8 cellular contexts compared by ENCODE assay signal in genomic region chr17:28494445-28495188, GRCh38. TPM values are rescaled to one million over a fixed set of nuclear protein-coding genes. Genes with fewer than 3 reads are reported as not detected.
DNase-seq lines count a peak whose midpoint lies in the region; ATAC-seq and TF ChIP-seq lines count a peak whose summit lies in the region.

No MANE protein-coding gene starts in this region.

- no peaks in the 10 kb centered on the region for H3K9me3 ChIP-seq in HEK293 (ENCODE audit: control insufficient read depth, insufficient read depth, low read depth, low read length)
- no peaks in the 10 kb centered on the region for H3K9me3 ChIP-seq in lower lobe of right lung

- H3K27ac ChIP-seq in HEK293 (ENCODE audit: extremely low read depth, low read depth, low read length) (no peak overlapping the region), lower lobe of right lung (no peak overlapping the region)

- CTCF ChIA-PET in HEK293 (lab: Yijun Ruan, JAX) = interaction anchor here (0.6 to 7.1 kb wide), 29 partner anchors 8 to 997 kb away, joined by 3 to 155 read pairs (median 3); partner anchors contain the start of genes BLTP2, FOXN1 and RSKR

- POLR2A ChIA-PET in HEK293 (lab: Yijun Ruan, JAX) = interaction anchor here (0.5 to 0.7 kb wide), 2 partner anchors 56 to 65 kb away, joined by 3 to 4 read pairs; no protein-coding TSS in a partner anchor

- no peaks in the 10 kb centered on the region for H3K27me3 ChIP-seq in lower lobe of right lung (ENCODE audit: low read depth)

- ATAC-seq in lower lobe of right lung (peak; percentile 83 to 86), HG03571 (IDR thresholded peaks at IDR 0.05; ENCODE audit: unreplicated experiment) (no peak)

- DNase-seq in COR-L47 (lab: John Stamatoyannopoulos, UW) (peak; percentile 54), NCI-H510A treated with DMSO at 0.1 percent for 48 hours (lab: John Stamatoyannopoulos, UW) (peak; percentile 55), dermis blood vessel endothelial cell (peak; percentile 77), lower lobe of right lung (peak; percentile 77)
- DNase-seq in activated CD4-positive, alpha-beta T cell treated with anti-CD3 and anti-CD28 coated beads, Interleukin-2, amount 50 U/mL, for 24 hours (ENCODE audit: low read depth in 1 of 2, low spot score in 1 of 2) = peak; percentile 70
- peak; percentile 62 for DNase-seq in stimulated activated CD8-positive, alpha-beta memory T cell treated with anti-CD3 and anti-CD28 coated beads, Interleukin-15, amount 100 ng/mL, for 1 hour (ENCODE audit: low read depth)

- H3K4me3 ChIP-seq in HEK293 (ENCODE audit: low read depth, low read length) (no peak overlapping the region), lower lobe of right lung (no peak overlapping the region)

- H3K4me1 ChIP-seq in HEK293 (ENCODE audit: control insufficient read depth, insufficient read depth, low read length) = no peaks in the 10 kb centered on the region
- no peaks in the 10 kb centered on the region for H3K4me1 ChIP-seq in lower lobe of right lung

- H3K36me3 ChIP-seq in HEK293 (ENCODE audit: control insufficient read depth in 2 of 2, insufficient read depth in 1 of 2, low read length in 2 of 2) = no peaks in the 10 kb centered on the region
- H3K36me3 ChIP-seq in lower lobe of right lung = no peaks in the 10 kb centered on the region

- intact Hi-C loops in lower lobe of right lung (cut with DNase I) = loop anchor here (10.0 kb wide), 2 partner anchors 50 to 120 kb away; partner anchors contain the start of gene RSKR

- peak; percentile 86 for TF ChIP-seq CTCF in HEK293 (tag by site-specific recombination; IDR thresholded peaks at IDR 0.05)
- peak; percentile 89 for TF ChIP-seq CTCF in lower lobe of right lung (IDR thresholded peaks at IDR 0.05)

TF ChIP-seq in HEK293, 187 proteins besides CTCF, POLR2A, EP300 and RAD21 (continues in another document):
- TF ChIP-seq KLF17 (tag by site-specific recombination; IDR thresholded peaks at IDR 0.05) (0 out of 2 replicates have a peak, but pooled peaks have one; percentile 27), ZNF626 (tag by site-specific recombination; IDR thresholded peaks at IDR 0.05) (no peak), REST (tag by site-specific recombination; IDR thresholded peaks at IDR 0.05) (no peak), ZBTB17 (tag by site-specific recombination; IDR thresholded peaks at IDR 0.05) (peak; percentile 34; the same call in 1 of the 2 replicates), ZNF621 (tag by site-specific recombination; IDR thresholded peaks at IDR 0.05) (no peak), SP2 (tag by site-specific recombination; IDR thresholded peaks at IDR 0.05) (no peak), ZNF660 (tag by site-specific recombination; IDR thresholded peaks at IDR 0.05) (0 out of 2 replicates have a peak, but pooled peaks have one; percentile 74), BCL11B (tag by site-specific recombination; IDR thresholded peaks at IDR 0.05; ENCODE audit: low read depth) (no peak), ZNF654 (tag by site-specific recombination; IDR thresholded peaks at IDR 0.05; ENCODE audit: low read depth) (peak; percentile 93), ZBTB11 (tag by site-specific recombination; conservative IDR thresholded peaks at IDR 0.05; ENCODE audit: low read depth) (no peak), ZIC2 (tag by site-specific recombination; IDR thresholded peaks at IDR 0.05) (no peak), ZNF24 (tag by site-specific recombination; IDR thresholded peaks at IDR 0.05) (no peak), ZBTB6 (tag by site-specific recombination; IDR thresholded peaks at IDR 0.05) (no peak), ZFP41 (tag by site-specific recombination; IDR thresholded peaks at IDR 0.05; ENCODE audit: borderline replicate concordance) (no peak)

RNA-seq across cellular contexts. Expression of gene FOXN1, which starts 11.5 kb away (rescaled TPM):
- total RNA-seq in dermis blood vessel endothelial cell (not detected in 2 replicates), lower lobe of right lung (0.15 TPM)

RNA-seq across cellular contexts. Expression of gene SLC13A2, which starts 21.2 kb away (rescaled TPM):
- not detected in 2 replicates for total RNA-seq in dermis blood vessel endothelial cell
- not detected for total RNA-seq in lower lobe of right lung

RNA-seq across cellular contexts. Expression of gene UNC119, which starts 57.8 kb away (rescaled TPM):
- total RNA-seq in dermis blood vessel endothelial cell = 31.9 and 32.0 TPM in 2 replicates
- 27.0 TPM for total RNA-seq in lower lobe of right lung
